Comparison of ENCODE assay signal across 2 cellular contexts in genomic region chr19:39172700-39173501, GRCh38.
TF ChIP-seq lines count a peak whose summit lies in the region.

No MANE protein-coding gene starts in this region.

TF ChIP-seq in HEK293, 187 proteins besides CTCF, POLR2A, EP300 and RAD21 (continued from another document):
- TF ChIP-seq HIC1 (tag by site-specific recombination; IDR thresholded peaks at IDR 0.05) (0 out of 2 replicates have a peak, but pooled peaks have one; percentile 33), ZNF114 (tag by site-specific recombination; IDR thresholded peaks at IDR 0.05) (no peak), ZNF473 (tag by site-specific recombination; IDR thresholded peaks at IDR 0.05) (no peak), ZNF140 (tag by site-specific recombination; IDR thresholded peaks at IDR 0.05) (no peak), ZNF121 (tag by site-specific recombination; IDR thresholded peaks at IDR 0.05) (no peak; the same call in 1 of the 2 replicates), ZNF600 (tag by site-specific recombination; IDR thresholded peaks at IDR 0.05) (peak; percentile 69), ZNF626 (tag by site-specific recombination; IDR thresholded peaks at IDR 0.05) (no peak), ZNF394 (tag by site-specific recombination; IDR thresholded peaks at IDR 0.05; ENCODE audit: borderline replicate concordance) (no peak), KLF8 (tag by site-specific recombination; IDR thresholded peaks at IDR 0.05) (no peak; the same call in 1 of the 2 replicates), TRIM28 (IDR thresholded peaks at IDR 0.05; ENCODE audit: borderline replicate concordance, low read length) (no peak), ZNF580 (tag by site-specific recombination; IDR thresholded peaks at IDR 0.05) (no peak), ZNF830 (tag by site-specific recombination; IDR thresholded peaks at IDR 0.05; ENCODE audit: low read depth) (no peak), ZNF658 (tag by site-specific recombination; IDR thresholded peaks at IDR 0.05) (no peak), ZNF148 (tag by site-specific recombination; IDR thresholded peaks at IDR 0.05; ENCODE audit: borderline replicate concordance) (no peak), ZBTB10 (tag by site-specific recombination; IDR thresholded peaks at IDR 0.05) (peak; percentile 40; the same call in 1 of the 2 replicates), PATZ1 (tag by site-specific recombination; IDR thresholded peaks at IDR 0.05) (peak; percentile 11; the same call in 1 of the 2 replicates), ZNF776 (tag by site-specific recombination; IDR thresholded peaks at IDR 0.05; ENCODE audit: borderline replicate concordance) (no peak)
TF ChIP-seq in HEK293: peak in this region for 4.

TF ChIP-seq in WTC11, 78 proteins besides CTCF, POLR2A, EP300 and RAD21 (continued from another document):
- no peak for TF ChIP-seq ARID4B (CRISPR knock-in tag; IDR thresholded peaks at IDR 0.05; ENCODE audit: borderline replicate concordance)
